ENCODE assay signal across 11 cellular contexts in the genomic region with DNA sequence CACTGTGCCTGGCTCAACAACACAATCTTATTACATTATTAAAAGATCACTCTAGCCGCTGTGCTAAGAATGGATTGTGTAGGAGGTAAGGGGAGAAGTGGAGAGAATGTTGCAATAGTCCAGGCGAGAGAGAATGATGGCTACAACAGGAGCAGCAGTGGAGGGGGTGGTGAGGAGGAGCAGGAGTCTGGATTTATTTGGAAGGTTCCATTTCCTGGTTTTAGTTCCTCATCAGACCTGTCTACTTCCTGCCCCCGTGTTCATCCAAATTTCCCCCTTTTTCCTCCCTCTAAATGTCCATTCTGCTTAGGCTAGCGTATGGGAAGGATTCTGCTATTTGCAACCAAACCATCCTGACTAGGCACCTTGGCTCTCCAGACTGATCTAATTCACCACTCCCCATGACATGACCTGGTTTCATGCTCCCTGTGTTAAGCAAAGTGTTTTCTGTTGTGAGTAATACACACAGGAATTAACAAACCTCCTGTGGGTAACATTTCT. TPM values are rescaled to one million over a fixed set of nuclear protein-coding genes. Genes with fewer than 3 reads are reported as not detected.
DNase-seq lines count a peak whose midpoint lies in the region; ATAC-seq, FAIRE-seq and TF ChIP-seq lines count a peak whose summit lies in the region.
"Had no signal": no experiment of that assay in that cellular context is flagged by ENCODE, and none has a peak within 500 bp of the region (broad histone marks: within the 10 kb centered on the region; RNA-seq: fewer than 3 reads in every experiment).

No MANE protein-coding gene starts in this region.

- peaks cover 38% of the 10 kb centered on the region for H3K4me1 ChIP-seq in OCI-LY7 (ENCODE audit: insufficient read depth, low read length, poor library complexity, severe bottlenecking)

- no TSS peak for BruUV-seq in OCI-LY7 (replicated peaks; lab: Mats Ljungman, UMichigan)

- peak; percentile 29 for FAIRE-seq in GM18507 (lab: Jason Lieb, UNC)
- no peak for FAIRE-seq in GM12892 (lab: Jason Lieb, UNC)

- no peak overlapping the region for H3K27ac Mint-ChIP-seq in activated naive CD4-positive, alpha-beta T cell treated with anti-CD3 and anti-CD28 coated beads, Interleukin-2, amount 10 ng/mL, durations not matched to agents 7 days and 5 days
- H3K27ac Mint-ChIP-seq: activated T-helper 2 cell treated with anti-CD3 and anti-CD28 coated beads, Interferon-gamma antibody, Interleukin-2, Interleukin-4, amounts not matched to agents 10 μg/mL and 5 μg/mL and 100 μg/mL, durations not matched to agents 14 hours and 24 hours and 36 hours; T-helper 17 cell had no signal

- ATAC-seq in esophagus mucosa: peak; percentile 79
- ATAC-seq in HG03432 (IDR thresholded peaks at IDR 0.05; ENCODE audit: unreplicated experiment): no peak
- ATAC-seq: T-helper 17 cell had no signal

- no peak overlapping the region for H3K4me3 Mint-ChIP-seq in activated naive CD4-positive, alpha-beta T cell treated with anti-CD3 and anti-CD28 coated beads, Interleukin-2, amount 10 ng/mL, durations not matched to agents 7 days and 5 days
- H3K4me3 Mint-ChIP-seq: T-helper 17 cell had no signal

- H3K4me2 ChIP-seq in OCI-LY7 (ENCODE audit: low read length): peak overlapping the region; percentile 54

- CTCF ChIA-PET in OCI-LY7 (lab: Charles Lee; ENCODE audit: unreplicated experiment): no interaction called here
- CTCF ChIA-PET in activated naive CD4-positive, alpha-beta T cell treated with anti-CD3 and anti-CD28 coated beads, Interleukin-2, amount 10 ng/mL, durations not matched to agents 7 days and 5 days (lab: Charles Lee): no interaction called here

- peak overlapping the region; percentile 6 for H3K4me3 ChIP-seq in OCI-LY7 (ENCODE audit: low read depth, low read length, poor library complexity, severe bottlenecking)

- peaks cover 8% of the 10 kb centered on the region for H3K4me1 Mint-ChIP-seq in activated naive CD4-positive, alpha-beta T cell treated with anti-CD3 and anti-CD28 coated beads, Interleukin-2, amount 10 ng/mL, durations not matched to agents 7 days and 5 days

- no peaks in the 10 kb centered on the region for H4K20me1 ChIP-seq in OCI-LY7 (ENCODE audit: insufficient read depth, low read length)

- no peaks in the 10 kb centered on the region for H3K9me3 Mint-ChIP-seq in activated naive CD4-positive, alpha-beta T cell treated with anti-CD3 and anti-CD28 coated beads, Interleukin-2, amount 10 ng/mL, durations not matched to agents 7 days and 5 days
- H3K9me3 Mint-ChIP-seq: activated T-helper 2 cell treated with anti-CD3 and anti-CD28 coated beads, Interferon-gamma antibody, Interleukin-2, Interleukin-4, amounts not matched to agents 10 μg/mL and 5 μg/mL and 100 μg/mL, durations not matched to agents 14 hours and 24 hours and 36 hours had no signal

- intact Hi-C loops in OCI-LY7 (cut with micrococcal nuclease; ENCODE audit: unreplicated experiment): no loop called here

- no peaks in the 10 kb centered on the region for H3K36me3 ChIP-seq in OCI-LY7 (ENCODE audit: insufficient read depth, low read length)

- no peak for TF ChIP-seq CTCF in OCI-LY7 (conservative IDR thresholded peaks at IDR 0.05; ENCODE audit: low read length)

- no peak for TF ChIP-seq POLR2A in GM12892 (IDR thresholded peaks at IDR 0.05; ENCODE audit: low read depth, low read length)

- H3K9me2 ChIP-seq in OCI-LY7 (ENCODE audit: insufficient read depth, low read length): no peaks in the 10 kb centered on the region

- POLR2A ChIA-PET in OCI-LY7 (lab: Charles Lee): interaction anchor here (0.8 kb wide), 1 partner anchor 12 kb away, joined by 3 read pairs; no protein-coding TSS in a partner anchor

- DNase-seq in GM18507 (ENCODE audit: extremely low spot score, insufficient read length, low read depth) (no peak), OCI-LY7 (ENCODE audit: low spot score) (no peak), pons (ENCODE audit: low spot score) (peak; percentile 65), NCI-H1417 (lab: John Stamatoyannopoulos, UW) (no peak), GM12892 (ENCODE audit: insufficient read length) (no peak)
- DNase-seq in activated naive CD4-positive, alpha-beta T cell treated with anti-CD3 and anti-CD28 coated beads, Interleukin-2, amount 10 ng/mL, durations not matched to agents 7 days and 5 days: no peak
- DNase-seq: NCI-H1694, T-helper 17 cell had no signal

- no peak overlapping the region for H3K27ac ChIP-seq in OCI-LY7 (ENCODE audit: low read depth, low read length, poor library complexity, severe bottlenecking)

- peaks cover 62% of the 10 kb centered on the region for H3K27me3 Mint-ChIP-seq in activated naive CD4-positive, alpha-beta T cell treated with anti-CD3 and anti-CD28 coated beads, Interleukin-2, amount 10 ng/mL, durations not matched to agents 7 days and 5 days

- no peaks in the 10 kb centered on the region for H3K36me3 Mint-ChIP-seq in activated naive CD4-positive, alpha-beta T cell treated with anti-CD3 and anti-CD28 coated beads, Interleukin-2, amount 10 ng/mL, durations not matched to agents 7 days and 5 days

- no peaks in the 10 kb centered on the region for H3K79me2 ChIP-seq in OCI-LY7 (ENCODE audit: insufficient read depth, low read depth, low read length)

- no peaks in the 10 kb centered on the region for H3K9me3 ChIP-seq in OCI-LY7 (ENCODE audit: low read length)

- H2AFZ ChIP-seq in OCI-LY7 (ENCODE audit: low read length): peak overlapping the region; percentile 91

RNA-seq across cellular contexts. Expression of gene EYA3, which starts 35.1 kb away (rescaled TPM):
- total RNA-seq in OCI-LY7 (2014; rRNA removed; shearing (Covaris generic)): 24.1 and 29.0 TPM in 2 replicates
- 104 and 114 TPM in 2 replicates for total RNA-seq in OCI-LY7 (2022)
- total RNA-seq in esophagus mucosa: 18.9 TPM
- polyA plus RNA-seq in GM12892 (2012; ENCODE audit: missing spikeins): 20.2 TPM

RNA-seq across cellular contexts. Expression of gene PTAFR, which starts 53.0 kb away (rescaled TPM):
- 6.1 and 8.0 TPM in 2 replicates for total RNA-seq in OCI-LY7 (2014; rRNA removed; shearing (Covaris generic))
- total RNA-seq in OCI-LY7 (2022): 24.5 and 32.8 TPM in 2 replicates
- total RNA-seq in esophagus mucosa: 7.6 TPM
- 11.6 TPM for polyA plus RNA-seq in GM12892 (2012; ENCODE audit: missing spikeins)
